ENCODE assay signal across 24 cellular contexts in the genomic region with DNA sequence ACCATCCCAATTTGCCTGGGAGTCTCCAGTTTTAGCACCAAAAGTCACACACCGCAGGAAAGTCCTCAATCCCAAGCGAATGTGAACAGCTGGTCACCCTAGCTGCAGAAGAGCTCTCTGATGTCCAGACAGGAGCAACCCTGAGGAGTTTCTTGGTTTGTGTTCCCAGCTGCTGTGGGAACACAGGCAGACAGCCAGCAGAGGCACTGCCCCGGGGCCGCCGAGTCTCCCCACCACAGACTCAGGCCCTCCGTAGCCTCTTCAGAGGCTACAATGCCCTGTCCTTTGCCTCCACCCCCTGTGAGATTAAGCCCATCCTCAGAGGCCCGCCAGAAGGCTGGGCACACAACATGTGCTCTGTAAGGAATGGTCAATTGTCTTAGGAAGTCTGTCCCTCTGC.
"Had no signal": no experiment of that assay in that cellular context is flagged by ENCODE, and none has a peak within 500 bp of the region (broad histone marks: within the 10 kb centered on the region; RNA-seq: fewer than 3 reads in every experiment).

No MANE protein-coding gene starts in this region.

- H3K36me3 ChIP-seq: left lung, ovary, sigmoid colon, spleen, tibial artery, upper lobe of left lung had no signal

- H3K4me1 ChIP-seq: spleen, testis, upper lobe of left lung had no signal

- H3K9me3 ChIP-seq: left lung, ovary, psoas muscle, sigmoid colon, spleen, testis, tibial artery, upper lobe of left lung had no signal

- H3K36me3 Mint-ChIP-seq: naive thymus-derived CD8-positive, alpha-beta T cell; stimulated activated memory B cell treated with anti-CD40 and anti-IgM and Interleukin-4, amounts not matched to agents 10 μg/mL and 1 μg/mL and 100 μg/mL, for 72 hours had no signal

- H3K27ac Mint-ChIP-seq: effector memory CD8-positive, alpha-beta T cell; naive thymus-derived CD8-positive, alpha-beta T cell; nephron progenitor cell; stimulated activated memory B cell treated with anti-CD40 and anti-IgM and Interleukin-4, amounts not matched to agents 10 μg/mL and 1 μg/mL and 100 μg/mL, for 72 hours had no signal

- H3K27ac ChIP-seq: left lung, ovary, psoas muscle, sigmoid colon, skin epidermis, spleen, testis, tibial artery, upper lobe of left lung had no signal

- H3K9me3 Mint-ChIP-seq: effector memory CD8-positive, alpha-beta T cell; naive thymus-derived CD8-positive, alpha-beta T cell; nephron progenitor cell; stimulated activated memory B cell treated with anti-CD40 and anti-IgM and Interleukin-4, amounts not matched to agents 10 μg/mL and 1 μg/mL and 100 μg/mL, for 72 hours had no signal

- H3K4me1 Mint-ChIP-seq: naive thymus-derived CD8-positive, alpha-beta T cell; stimulated activated memory B cell treated with anti-CD40 and anti-IgM and Interleukin-4, amounts not matched to agents 10 μg/mL and 1 μg/mL and 100 μg/mL, for 72 hours had no signal

- H3K4me3 Mint-ChIP-seq: effector memory CD8-positive, alpha-beta T cell; naive thymus-derived CD8-positive, alpha-beta T cell; nephron progenitor cell; stimulated activated memory B cell treated with anti-CD40 and anti-IgM and Interleukin-4, amounts not matched to agents 10 μg/mL and 1 μg/mL and 100 μg/mL, for 72 hours had no signal

- DNase-seq: cortex of kidney; effector memory CD8-positive, alpha-beta T cell; left cardiac atrium; left lung; mammary epithelial cell; mesendoderm; midbrain; naive thymus-derived CD8-positive, alpha-beta T cell; nephron progenitor cell; occipital lobe; ovary; posterior cingulate gyrus; psoas muscle; right cardiac atrium; sigmoid colon; spleen; stimulated activated CD4-positive, alpha-beta T cell treated with anti-CD3 and anti-CD28 coated beads, Interleukin-4, amount 100 ng/mL, for 4 hours; stimulated activated naive CD8-positive, alpha-beta T cell treated with anti-CD3 and anti-CD28 coated beads, Interleukin-15, Interleukin-2, amounts not matched to agents 100 U/mL and 50 U/mL, for 24 hours; substantia nigra; testis; tibial artery had no signal

- H3K27me3 ChIP-seq: left lung, ovary, sigmoid colon, testis, tibial artery, upper lobe of left lung had no signal

- H3K4me3 ChIP-seq: left lung, ovary, psoas muscle, sigmoid colon, skin epidermis, spleen, testis, tibial artery, upper lobe of left lung had no signal
